In genomic region chr3:78360849-78361248, GRCh38 we compare ENCODE assay signal across 3 cellular contexts.
A peak's percentile ranks its signal among the peaks of the same experiment; 100 is the strongest.
TF ChIP-seq lines count a peak whose summit lies in the region.

No MANE protein-coding gene starts in this region.

TF ChIP-seq in HepG2, 621 proteins besides CTCF, POLR2A, EP300 and RAD21:
- TF ChIP-seq MAFF (IDR thresholded peaks at IDR 0.05; ENCODE audit: low read depth, low read length) (peak; percentile 73), ZNF773 (CRISPR knock-in tag; IDR thresholded peaks at IDR 0.05; ENCODE audit: borderline replicate concordance) (no peak), ZFP37 (CRISPR knock-in tag; IDR thresholded peaks at IDR 0.05; ENCODE audit: borderline replicate concordance) (no peak), ZNF367 (CRISPR knock-in tag; IDR thresholded peaks at IDR 0.05; ENCODE audit: borderline replicate concordance) (no peak), MAFK (conservative IDR thresholded peaks at IDR 0.05 in 1 of 2, IDR thresholded peaks at IDR 0.05 in 1 of 2; ENCODE audit: low read length in 2 of 2) (peak; percentile 61 to 81; a peak in 3 of 4 replicates)

TF ChIP-seq in A549, 52 proteins besides CTCF, POLR2A, EP300 and RAD21:
- no peak for TF ChIP-seq MYC (IDR thresholded peaks at IDR 0.05; ENCODE audit: borderline replicate concordance, low read length)
- peak; percentile 72 for TF ChIP-seq MAFK (IDR thresholded peaks at IDR 0.05; ENCODE audit: partially characterized antibody)

TF ChIP-seq in IMR-90, 13 proteins besides CTCF, POLR2A, EP300 and RAD21:
- TF ChIP-seq MAFK (IDR thresholded peaks at IDR 0.05; ENCODE audit: low read depth, low read length): peak; percentile 72
- no peak for TF ChIP-seq RCOR1 (IDR thresholded peaks at IDR 0.05; ENCODE audit: insufficient replicate concordance, low read length)
